In the genomic region with DNA sequence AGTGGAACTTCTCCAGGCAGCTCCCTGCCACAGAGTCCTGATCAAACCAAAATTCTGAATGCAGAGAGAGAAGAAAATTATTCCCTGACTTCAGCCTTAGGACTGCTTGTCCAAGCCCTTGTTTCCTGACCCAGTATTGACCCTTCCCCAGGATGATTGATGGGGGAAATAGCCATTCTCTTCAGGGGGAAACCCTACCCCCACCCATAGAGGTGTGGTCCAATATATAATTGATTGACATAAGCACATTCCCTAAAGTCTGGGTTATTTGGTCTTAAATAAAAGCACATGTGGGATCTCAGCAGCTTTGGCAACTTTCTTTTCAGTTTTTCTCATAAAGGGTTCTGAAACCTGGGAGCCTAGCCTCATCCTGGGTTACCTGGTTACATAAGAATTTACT, we compare ENCODE assay signal across 1 cellular context.
TF ChIP-seq lines count a peak whose summit lies in the region.

No MANE protein-coding gene starts in this region.

TF ChIP-seq in GM23338, 12 proteins besides CTCF, POLR2A, EP300 and RAD21 (continued from another document):
- TF ChIP-seq NANOG (IDR thresholded peaks at IDR 0.05; ENCODE audit: borderline replicate concordance) (no peak), ZNF114 (CRISPR knock-in tag; IDR thresholded peaks at IDR 0.05) (no peak)
